8 cellular contexts compared by ENCODE assay signal in the genomic region with DNA sequence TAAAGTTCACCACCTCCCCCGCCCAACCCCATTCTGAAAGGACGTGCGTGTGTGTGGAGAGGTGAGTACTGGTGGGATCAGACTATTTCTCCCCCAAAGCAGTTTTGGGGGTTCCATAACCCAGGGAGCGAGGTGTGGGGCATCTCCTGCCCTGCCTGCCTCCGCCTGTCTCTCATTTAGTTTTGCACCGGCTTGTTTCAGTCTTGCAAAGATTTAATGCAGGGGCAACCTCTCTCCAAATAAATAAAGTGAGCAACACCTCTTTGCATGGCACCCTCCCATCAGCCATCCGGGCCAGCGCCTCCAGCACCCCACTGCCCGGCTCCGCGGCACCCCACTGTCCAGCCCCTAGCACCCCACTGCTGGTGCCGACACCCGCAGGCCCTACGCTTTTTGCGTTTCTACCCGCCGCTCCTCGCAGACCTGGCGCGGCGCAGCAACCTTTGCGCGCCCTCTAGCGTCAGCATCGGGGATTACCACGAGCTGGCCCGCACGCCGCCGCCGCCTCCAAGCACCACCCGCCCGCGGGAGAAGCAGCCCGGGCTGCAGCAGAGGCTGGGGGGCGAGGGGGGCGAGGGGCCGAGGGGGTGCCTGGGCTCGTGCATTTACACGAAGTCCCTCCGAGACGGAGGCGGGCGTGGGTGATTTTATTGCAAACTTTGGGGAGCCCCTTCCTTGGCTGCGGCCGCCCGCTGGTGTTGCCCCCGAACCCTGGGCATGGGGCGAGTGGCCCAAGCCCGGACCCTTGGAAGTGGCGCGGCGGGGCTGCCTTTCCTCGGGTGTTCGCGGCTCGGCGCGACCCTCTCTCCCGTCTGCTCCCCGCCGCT. TPM values are rescaled to one million over a fixed set of nuclear protein-coding genes. Genes with fewer than 3 reads are reported as not detected.
DNase-seq lines count a peak whose midpoint lies in the region; ATAC-seq and TF ChIP-seq lines count a peak whose summit lies in the region.

No MANE protein-coding gene starts in this region.

- H4K20me1 ChIP-seq in PC-3 (ENCODE audit: low read length) = no peaks in the 10 kb centered on the region
- no peaks in the 10 kb centered on the region for H4K20me1 ChIP-seq in neural cell (ENCODE audit: insufficient read depth)

- intact Hi-C loops in PC-3 (cut with micrococcal nuclease) = loop anchor here (2.0 to 5.0 kb wide), 3 partner anchors 111 to 174 kb away; no protein-coding TSS in a partner anchor
- intact Hi-C loops in activated T-helper 1 cell treated with anti-CD3 and anti-CD28 coated beads, Interleukin-12 subunit alpha, Interleukin-12 subunit beta, Interleukin-2, Interleukin-4 antibody, amounts not matched to agents 30 ng/mL and 10 ng/mL and 1 ng/mL, durations not matched to agents 14 hours and 24 hours and 36 hours (cut with micrococcal nuclease) = loop anchor here (1.0 to 2.0 kb wide), 2 partner anchors 149 to 174 kb away; no protein-coding TSS in a partner anchor

- H3K4me3 ChIP-seq in PC-3 (ENCODE audit: low read length) (peak overlapping the region; percentile 67), fibroblast of pulmonary artery (replicated peaks; ENCODE audit: low read depth, low read length) (peak overlapping the region; percentile 60), neural cell (ENCODE audit: low read length) (peak overlapping the region; percentile 58)

- H3K27me3 Mint-ChIP-seq in activated T-helper 1 cell treated with anti-CD3 and anti-CD28 coated beads, Interleukin-12 subunit alpha, Interleukin-12 subunit beta, Interleukin-2, Interleukin-4 antibody, amounts not matched to agents 30 ng/mL and 10 ng/mL and 1 ng/mL, durations not matched to agents 14 hours and 24 hours and 36 hours (ENCODE audit: insufficient read depth) = peaks cover 64% of the 10 kb centered on the region
- peaks cover 66% of the 10 kb centered on the region for H3K27me3 Mint-ChIP-seq in stimulated activated naive CD8-positive, alpha-beta T cell treated with anti-CD3 and anti-CD28 coated beads, Interleukin-15, Interleukin-2, amounts not matched to agents 100 ng/mL and 50 ng/mL, for 24 hours

- H3K9me2 ChIP-seq in PC-3 (replicated peaks; ENCODE audit: low read length) (no peaks in the 10 kb centered on the region), neural cell (ENCODE audit: insufficient read depth, low read length) (no peaks in the 10 kb centered on the region)

- H3K4me3 Mint-ChIP-seq in activated T-helper 1 cell treated with anti-CD3 and anti-CD28 coated beads, Interleukin-12 subunit alpha, Interleukin-12 subunit beta, Interleukin-2, Interleukin-4 antibody, amounts not matched to agents 30 ng/mL and 10 ng/mL and 1 ng/mL, durations not matched to agents 14 hours and 24 hours and 36 hours = peak overlapping the region; percentile 54
- peak overlapping the region; percentile 41 for H3K4me3 Mint-ChIP-seq in stimulated activated naive CD8-positive, alpha-beta T cell treated with anti-CD3 and anti-CD28 coated beads, Interleukin-15, Interleukin-2, amounts not matched to agents 100 ng/mL and 50 ng/mL, for 24 hours

- H3K4me1 Mint-ChIP-seq in activated T-helper 1 cell treated with anti-CD3 and anti-CD28 coated beads, Interleukin-12 subunit alpha, Interleukin-12 subunit beta, Interleukin-2, Interleukin-4 antibody, amounts not matched to agents 30 ng/mL and 10 ng/mL and 1 ng/mL, durations not matched to agents 14 hours and 24 hours and 36 hours (ENCODE audit: low read depth) = peaks cover 9% of the 10 kb centered on the region
- H3K4me1 Mint-ChIP-seq in stimulated activated naive CD8-positive, alpha-beta T cell treated with anti-CD3 and anti-CD28 coated beads, Interleukin-15, Interleukin-2, amounts not matched to agents 100 ng/mL and 50 ng/mL, for 24 hours (ENCODE audit: low read depth) = no peaks in the 10 kb centered on the region

- H3K36me3 Mint-ChIP-seq in activated T-helper 1 cell treated with anti-CD3 and anti-CD28 coated beads, Interleukin-12 subunit alpha, Interleukin-12 subunit beta, Interleukin-2, Interleukin-4 antibody, amounts not matched to agents 30 ng/mL and 10 ng/mL and 1 ng/mL, durations not matched to agents 14 hours and 24 hours and 36 hours (ENCODE audit: low read depth) = no peaks in the 10 kb centered on the region
- H3K36me3 Mint-ChIP-seq in stimulated activated naive CD8-positive, alpha-beta T cell treated with anti-CD3 and anti-CD28 coated beads, Interleukin-15, Interleukin-2, amounts not matched to agents 100 ng/mL and 50 ng/mL, for 24 hours (ENCODE audit: low read depth) = no peaks in the 10 kb centered on the region

- 0 out of 2 replicates have a peak, but pooled peaks cover 6% of the 10 kb centered on the region for H3K4me1 ChIP-seq in PC-3 (ENCODE audit: insufficient read depth, low read length)

- no peaks in the 10 kb centered on the region for H3F3A ChIP-seq in PC-3 (ENCODE audit: low read length, unreplicated experiment)
- H3F3A ChIP-seq in neural cell (ENCODE audit: insufficient read depth, low read length, poor library complexity, severe bottlenecking) = no peaks in the 10 kb centered on the region

- no peak overlapping the region for H3K27ac ChIP-seq in PC-3 (ENCODE audit: low read length)
- H3K27ac ChIP-seq in neural cell (ENCODE audit: low read length) = no peak overlapping the region

- H3K9me3 ChIP-seq in PC-3 (ENCODE audit: low read length) (no peaks in the 10 kb centered on the region), neural cell (ENCODE audit: low read length) (no peaks in the 10 kb centered on the region)

- H3K79me2 ChIP-seq in PC-3 (ENCODE audit: low read length) (no peaks in the 10 kb centered on the region), neural cell (replicated peaks; ENCODE audit: insufficient read depth, low read length) (no peaks in the 10 kb centered on the region)

- H3K27ac Mint-ChIP-seq in activated T-helper 1 cell treated with anti-CD3 and anti-CD28 coated beads, Interleukin-12 subunit alpha, Interleukin-12 subunit beta, Interleukin-2, Interleukin-4 antibody, amounts not matched to agents 30 ng/mL and 10 ng/mL and 1 ng/mL, durations not matched to agents 14 hours and 24 hours and 36 hours = no peak overlapping the region
- H3K27ac Mint-ChIP-seq in stimulated activated naive CD8-positive, alpha-beta T cell treated with anti-CD3 and anti-CD28 coated beads, Interleukin-15, Interleukin-2, amounts not matched to agents 100 ng/mL and 50 ng/mL, for 24 hours = no peak overlapping the region

- POLR2A ChIA-PET in PC-3 (lab: Charles Lee; ENCODE audit: unreplicated experiment) = no interaction called here

- ATAC-seq in HG03097 (IDR thresholded peaks at IDR 0.05; ENCODE audit: low FRiP score, unreplicated experiment) (peak; percentile 61), PC-3 (peak; percentile 73)

- peak overlapping the region; percentile 68 for H2AFZ ChIP-seq in PC-3 (ENCODE audit: low read length)
- H2AFZ ChIP-seq in neural cell (ENCODE audit: low read depth, low read length) = peak overlapping the region; percentile 19

- no peaks in the 10 kb centered on the region for H3K36me3 ChIP-seq in PC-3 (ENCODE audit: low read depth, low read length)
- no peaks in the 10 kb centered on the region for H3K36me3 ChIP-seq in neural cell (ENCODE audit: insufficient read depth, low read length)

- peak; percentile 89 for TF ChIP-seq RAD21 in neural cell (conservative IDR thresholded peaks at IDR 0.05)

- BruUV-seq in PC-3 (replicated peaks; lab: Mats Ljungman, UMichigan) = no TSS peak

- H3K4me2 ChIP-seq in PC-3 (ENCODE audit: low read length) (peak overlapping the region; percentile 87), neural cell (ENCODE audit: low read length) (no peak overlapping the region)

- no peak overlapping the region for H3K9ac ChIP-seq in PC-3 (ENCODE audit: low read length)
- peak overlapping the region; percentile 20 for H3K9ac ChIP-seq in neural cell (ENCODE audit: low read length)

- no peaks in the 10 kb centered on the region for H3K9me3 Mint-ChIP-seq in activated T-helper 1 cell treated with anti-CD3 and anti-CD28 coated beads, Interleukin-12 subunit alpha, Interleukin-12 subunit beta, Interleukin-2, Interleukin-4 antibody, amounts not matched to agents 30 ng/mL and 10 ng/mL and 1 ng/mL, durations not matched to agents 14 hours and 24 hours and 36 hours
- H3K9me3 Mint-ChIP-seq in stimulated activated naive CD8-positive, alpha-beta T cell treated with anti-CD3 and anti-CD28 coated beads, Interleukin-15, Interleukin-2, amounts not matched to agents 100 ng/mL and 50 ng/mL, for 24 hours = no peaks in the 10 kb centered on the region

- TF ChIP-seq EP300 in neural cell (conservative IDR thresholded peaks at IDR 0.05; ENCODE audit: poor library complexity, severe bottlenecking) = no peak

- CTCF ChIA-PET in PC-3 (lab: Charles Lee) = interaction anchor here (0.5 to 1.4 kb wide), 11 partner anchors 12 to 801 kb away, joined by 3 to 15 read pairs (median 4); no protein-coding TSS in a partner anchor

- H3K27me3 ChIP-seq in PC-3 (ENCODE audit: low read length) (peaks cover 62% of the 10 kb centered on the region), neural cell (ENCODE audit: insufficient read depth, low read depth, low read length) (no peaks in the 10 kb centered on the region)

- TF ChIP-seq CTCF in PC-3 (conservative IDR thresholded peaks at IDR 0.05; ENCODE audit: low read depth, low read length) (peak; percentile 80), fibroblast of pulmonary artery (IDR thresholded peaks at IDR 0.05; ENCODE audit: low read length, missing control alignments) (peak; percentile 57), neural cell (IDR thresholded peaks at IDR 0.05; ENCODE audit: poor library complexity, severe bottlenecking) (peak; percentile 87)

- DNase-seq in NCI-H2107 treated with DMSO at 0.1 percent for 48 hours (lab: John Stamatoyannopoulos, UW; ENCODE audit: unreplicated experiment) (peak; percentile 44), NCI-H2107 (lab: John Stamatoyannopoulos, UW) (no peak), PC-3 (peak; percentile 72), fibroblast of pulmonary artery (ENCODE audit: low read depth) (peak; percentile 44)
- DNase-seq in activated T-helper 1 cell treated with anti-CD3 and anti-CD28 coated beads, Interleukin-12 subunit alpha, Interleukin-12 subunit beta, Interleukin-2, Interleukin-4 antibody, amounts not matched to agents 30 ng/mL and 10 ng/mL and 1 ng/mL, durations not matched to agents 14 hours and 24 hours and 36 hours (ENCODE audit: low spot score) = peak; percentile 66

TF ChIP-seq in neural cell, 6 proteins besides CTCF, POLR2A, EP300 and RAD21 (continues in another document):
- TF ChIP-seq SMC3 (conservative IDR thresholded peaks at IDR 0.05; ENCODE audit: poor library complexity) = peak; percentile 86

RNA-seq across cellular contexts. Expression of a gene that starts 55.8 kb away (rescaled TPM):
- 39.1 and 46.7 TPM in 2 replicates for total RNA-seq in PC-3 (2014; rRNA removed)
- total RNA-seq in activated T-helper 1 cell treated with anti-CD3 and anti-CD28 coated beads, Interleukin-12 subunit alpha, Interleukin-12 subunit beta, Interleukin-2, Interleukin-4 antibody, amounts not matched to agents 30 ng/mL and 10 ng/mL and 1 ng/mL, durations not matched to agents 14 hours and 24 hours and 36 hours = 72.1 and 79.4 TPM in 2 replicates
- 65.5 and 86.0 TPM in 2 replicates for polyA plus RNA-seq in neural cell
- polyA minus RNA-seq in neural cell = 151 and 152 TPM in 2 replicates
